Comparison of ENCODE assay signal across 11 cellular contexts in genomic region chr10:102801978-102802377, GRCh38. TPM values are rescaled to one million over a fixed set of nuclear protein-coding genes. Genes with fewer than 3 reads are reported as not detected.
A peak's percentile ranks its signal among the peaks of the same experiment; 100 is the strongest.
DNase-seq lines count a peak whose midpoint lies in the region; ATAC-seq and TF ChIP-seq lines count a peak whose summit lies in the region.
"Had no signal": no experiment of that assay in that cellular context is flagged by ENCODE, and none has a peak within 500 bp of the region (broad histone marks: within the 10 kb centered on the region; RNA-seq: fewer than 3 reads in every experiment).

No MANE protein-coding gene starts in this region.

- POLR2A ChIA-PET in activated CD4-positive, alpha-beta memory T cell treated with anti-CD3 and anti-CD28 coated beads, Interleukin-2, amount 10 ng/mL, durations not matched to agents 7 days and 5 days (lab: Charles Lee) = no interaction called here

- peaks cover 34% of the 10 kb centered on the region for H3K36me3 Mint-ChIP-seq in T-helper 2 cell treated with Interferon-gamma antibody and Interleukin-4, amounts not matched to agents 5 μg/mL and 100 μg/mL, for 36 hours (ENCODE audit: low read depth)
- peaks cover 48% of the 10 kb centered on the region for H3K36me3 Mint-ChIP-seq in activated CD4-positive, alpha-beta memory T cell treated with anti-CD3 and anti-CD28 coated beads, Interleukin-2, amount 10 ng/mL, durations not matched to agents 7 days and 5 days (ENCODE audit: low read depth)

- in situ Hi-C loops in GM13976 (cut with MboI; ENCODE audit: low sequenced_read_pairs, unreplicated experiment) = no loop called here

- ATAC-seq in left colon (peak; percentile 51), HG03439 (IDR thresholded peaks at IDR 0.05; ENCODE audit: unreplicated experiment) (no peak), esophagus mucosa (no peak)
- no peak for ATAC-seq in stimulated activated naive CD8-positive, alpha-beta T cell treated with anti-CD3 and anti-CD28 coated beads, Interleukin-15, amount 100 ng/mL, for 72 hours

- TF ChIP-seq CTCF in GM13976 (IDR thresholded peaks at IDR 0.05; ENCODE audit: borderline replicate concordance, control extremely low read depth, extremely low read depth, insufficient read depth, missing control alignments) = no peak

- peak overlapping the region; percentile 54 for H3K27ac Mint-ChIP-seq in T-helper 2 cell treated with Interferon-gamma antibody and Interleukin-4, amounts not matched to agents 5 μg/mL and 100 μg/mL, for 36 hours
- H3K27ac Mint-ChIP-seq in activated CD4-positive, alpha-beta memory T cell treated with anti-CD3 and anti-CD28 coated beads, Interleukin-2, amount 10 ng/mL, durations not matched to agents 7 days and 5 days = peak overlapping the region; percentile 68
- peak overlapping the region; percentile 0 to 90 for H3K27ac Mint-ChIP-seq in stimulated activated naive CD8-positive, alpha-beta T cell treated with anti-CD3 and anti-CD28 coated beads, Interleukin-15, amount 100 ng/mL, for 72 hours

- peaks cover 21% of the 10 kb centered on the region for H3K4me1 Mint-ChIP-seq in T-helper 2 cell treated with Interferon-gamma antibody and Interleukin-4, amounts not matched to agents 5 μg/mL and 100 μg/mL, for 36 hours (ENCODE audit: low read depth)
- H3K4me1 Mint-ChIP-seq in activated CD4-positive, alpha-beta memory T cell treated with anti-CD3 and anti-CD28 coated beads, Interleukin-2, amount 10 ng/mL, durations not matched to agents 7 days and 5 days = peaks cover 30% of the 10 kb centered on the region
- peaks cover 53% of the 10 kb centered on the region for H3K4me1 Mint-ChIP-seq in stimulated activated naive CD8-positive, alpha-beta T cell treated with anti-CD3 and anti-CD28 coated beads, Interleukin-15, amount 100 ng/mL, for 72 hours

- H3K27me3 Mint-ChIP-seq in T-helper 2 cell treated with Interferon-gamma antibody and Interleukin-4, amounts not matched to agents 5 μg/mL and 100 μg/mL, for 36 hours (ENCODE audit: low read depth) = no peaks in the 10 kb centered on the region
- no peaks in the 10 kb centered on the region for H3K27me3 Mint-ChIP-seq in activated CD4-positive, alpha-beta memory T cell treated with anti-CD3 and anti-CD28 coated beads, Interleukin-2, amount 10 ng/mL, durations not matched to agents 7 days and 5 days
- H3K27me3 Mint-ChIP-seq in stimulated activated naive CD8-positive, alpha-beta T cell treated with anti-CD3 and anti-CD28 coated beads, Interleukin-15, amount 100 ng/mL, for 72 hours = no peaks in the 10 kb centered on the region

- H3K9me3 Mint-ChIP-seq in T-helper 2 cell treated with Interferon-gamma antibody and Interleukin-4, amounts not matched to agents 5 μg/mL and 100 μg/mL, for 36 hours = peaks cover 4% of the 10 kb centered on the region
- H3K9me3 Mint-ChIP-seq in activated CD4-positive, alpha-beta memory T cell treated with anti-CD3 and anti-CD28 coated beads, Interleukin-2, amount 10 ng/mL, durations not matched to agents 7 days and 5 days = no peaks in the 10 kb centered on the region
- no peaks in the 10 kb centered on the region for H3K9me3 Mint-ChIP-seq in stimulated activated naive CD8-positive, alpha-beta T cell treated with anti-CD3 and anti-CD28 coated beads, Interleukin-15, amount 100 ng/mL, for 72 hours

- DNase-seq in T-helper 2 cell treated with Interferon-gamma antibody and Interleukin-4, amounts not matched to agents 5 μg/mL and 100 μg/mL, for 36 hours (ENCODE audit: low spot score) = no peak
- DNase-seq in T-helper 2 cell (no peak), left colon (no peak), GM13976 (ENCODE audit: low spot score) (no peak)
- no peak for DNase-seq in activated CD4-positive, alpha-beta memory T cell treated with anti-CD3 and anti-CD28 coated beads, Interleukin-2, amount 10 ng/mL, durations not matched to agents 7 days and 5 days
- no peak for DNase-seq in stimulated activated naive CD8-positive, alpha-beta T cell treated with anti-CD3 and anti-CD28 coated beads, Interleukin-15, amount 100 ng/mL, for 72 hours
- DNase-seq: NCI-H2171 treated with DMSO at 0.1 percent for 48 hours; stimulated activated naive CD4-positive, alpha-beta T cell treated with Interleukin-2 at 50 U/mL for 16 hours had no signal

- CTCF ChIA-PET in activated CD4-positive, alpha-beta memory T cell treated with anti-CD3 and anti-CD28 coated beads, Interleukin-2, amount 10 ng/mL, durations not matched to agents 7 days and 5 days (lab: Charles Lee) = no interaction called here

- intact Hi-C loops in left colon (cut with DNase I, micrococcal nuclease) = no loop called here

- H3K4me3 Mint-ChIP-seq in T-helper 2 cell treated with Interferon-gamma antibody and Interleukin-4, amounts not matched to agents 5 μg/mL and 100 μg/mL, for 36 hours = no peak overlapping the region
- no peak overlapping the region for H3K4me3 Mint-ChIP-seq in activated CD4-positive, alpha-beta memory T cell treated with anti-CD3 and anti-CD28 coated beads, Interleukin-2, amount 10 ng/mL, durations not matched to agents 7 days and 5 days
- H3K4me3 Mint-ChIP-seq in stimulated activated naive CD8-positive, alpha-beta T cell treated with anti-CD3 and anti-CD28 coated beads, Interleukin-15, amount 100 ng/mL, for 72 hours = peak overlapping the region; percentile 0 to 44

RNA-seq across cellular contexts. Expression of gene CYP17A1, which starts 35.2 kb away (rescaled TPM):
- not detected for total RNA-seq in activated CD4-positive, alpha-beta memory T cell treated with anti-CD3 and anti-CD28 coated beads, Interleukin-2, amount 10 ng/mL, durations not matched to agents 7 days and 5 days
- not detected for total RNA-seq in left colon
- total RNA-seq in esophagus mucosa = 0.76 TPM
- total RNA-seq: SK-MEL-5 had no signal

RNA-seq across cellular contexts. Expression of gene BORCS7, which starts 52.1 kb away (rescaled TPM):
- total RNA-seq in activated CD4-positive, alpha-beta memory T cell treated with anti-CD3 and anti-CD28 coated beads, Interleukin-2, amount 10 ng/mL, durations not matched to agents 7 days and 5 days = 10 to 100 TPM; 10.0 to 11.9 TPM
- 10 to 100 TPM; 21.2 to 22.3 TPM for total RNA-seq in left colon
- total RNA-seq in esophagus mucosa = 8.0 TPM

RNA-seq across cellular contexts. Expression of gene WBP1L, which starts 58.2 kb away (rescaled TPM):
- total RNA-seq in activated CD4-positive, alpha-beta memory T cell treated with anti-CD3 and anti-CD28 coated beads, Interleukin-2, amount 10 ng/mL, durations not matched to agents 7 days and 5 days = 10 to 100 TPM; 31.7 to 31.9 TPM
- total RNA-seq in left colon (10 to 100 TPM; 37.8 to 47.8 TPM), esophagus mucosa (19.6 TPM)

Comparison
In these comparisons a context has a peak if more than half of its experiments do, and no peak if none do; other contexts are left out.
1. H3K4me3 Mint-ChIP-seq: peak in stimulated activated naive CD8-positive, alpha-beta T cell treated with anti-CD3 and anti-CD28 coated beads, Interleukin-15, amount 100 ng/mL, for 72 hours (2 of 2); none in T-helper 2 cell treated with Interferon-gamma antibody and Interleukin-4, amounts not matched to agents 5 μg/mL and 100 μg/mL, for 36 hours (single experiment) and activated CD4-positive, alpha-beta memory T cell treated with anti-CD3 and anti-CD28 coated beads, Interleukin-2, amount 10 ng/mL, durations not matched to agents 7 days and 5 days (single experiment).
2. Peak in every context shown above with its lines, with median percentiles within 50 percentile points of each other: H3K27ac Mint-ChIP-seq.